ENCODE assay signal across 11 cellular contexts in genomic region chr7:155283565-155284194, GRCh38. TPM values are rescaled to one million over a fixed set of nuclear protein-coding genes. Genes with fewer than 3 reads are reported as not detected.
DNase-seq lines count a peak whose midpoint lies in the region; ATAC-seq lines count a peak whose summit lies in the region.
"Had no signal": no experiment of that assay in that cellular context is flagged by ENCODE, and none has a peak within 500 bp of the region (broad histone marks: within the 10 kb centered on the region; RNA-seq: fewer than 3 reads in every experiment).

No MANE protein-coding gene starts in this region.

- H3K27ac Mint-ChIP-seq in activated T-helper 17 cell treated with anti-CD3 and anti-CD28 coated beads, Interleukin-2, amount 50 U/mL, for 72 hours = peak overlapping the region; percentile 65

- DNase-seq in NCI-H2171 (lab: John Stamatoyannopoulos, UW) (no peak), mesendoderm (no peak), NCI-H128 (lab: John Stamatoyannopoulos, UW; ENCODE audit: unreplicated experiment) (no peak)
- DNase-seq in stimulated activated CD4-positive, alpha-beta T cell treated with anti-CD3 and anti-CD28 coated beads, Interleukin-12 subunit alpha, Interleukin-12 subunit beta, amount 100 ng/mL, for 4 hours = no peak
- DNase-seq: naive thymus-derived CD4-positive, alpha-beta T cell; stimulated activated CD4-positive, alpha-beta T cell treated with anti-CD3 and anti-CD28 coated beads, Interleukin-2, amount 100 ng/mL, for 24 hours; upper lobe of right lung had no signal

- no peak overlapping the region for H2BK15ac ChIP-seq in mesendoderm (replicated peaks; ENCODE audit: low read depth)

- H3K36me3 ChIP-seq in mesendoderm (ENCODE audit: control insufficient read depth, insufficient read depth, low read length) = no peaks in the 10 kb centered on the region
- H3K36me3 ChIP-seq: upper lobe of right lung had no signal

- no peaks in the 10 kb centered on the region for H3K4me1 ChIP-seq in mesendoderm (ENCODE audit: control insufficient read depth, low read depth, low read length)
- H3K4me1 ChIP-seq: upper lobe of right lung had no signal

- peaks cover 35% of the 10 kb centered on the region for H3K4me1 Mint-ChIP-seq in activated T-helper 17 cell treated with anti-CD3 and anti-CD28 coated beads, Interleukin-2, amount 50 U/mL, for 72 hours

- ATAC-seq in GM18520 (IDR thresholded peaks at IDR 0.05; ENCODE audit: unreplicated experiment) = peak; percentile 93
- peak; percentile 79 for ATAC-seq in GM21367 (IDR thresholded peaks at IDR 0.05; ENCODE audit: unreplicated experiment)
- ATAC-seq in HG03097 (IDR thresholded peaks at IDR 0.05; ENCODE audit: low FRiP score, unreplicated experiment) = peak; percentile 73
- peak; percentile 90 for ATAC-seq in activated T-helper 17 cell treated with anti-CD3 and anti-CD28 coated beads, Interleukin-2, amount 50 U/mL, for 72 hours (replicated peaks)
- ATAC-seq: upper lobe of right lung had no signal

- H3K23ac ChIP-seq in mesendoderm (ENCODE audit: low read length) = no peak overlapping the region

- H3K27me3 ChIP-seq in mesendoderm (ENCODE audit: insufficient read depth, low read length, poor library complexity) = no peaks in the 10 kb centered on the region

- peaks cover 36% of the 10 kb centered on the region for H3K27me3 Mint-ChIP-seq in activated T-helper 17 cell treated with anti-CD3 and anti-CD28 coated beads, Interleukin-2, amount 50 U/mL, for 72 hours

- H2BK5ac ChIP-seq in mesendoderm (ENCODE audit: low read length) = no peak overlapping the region

- no peaks in the 10 kb centered on the region for H3K36me3 Mint-ChIP-seq in activated T-helper 17 cell treated with anti-CD3 and anti-CD28 coated beads, Interleukin-2, amount 50 U/mL, for 72 hours (ENCODE audit: low read depth)

- no peak overlapping the region for H2AK5ac ChIP-seq in mesendoderm (ENCODE audit: low read length)

- H2BK120ac ChIP-seq in mesendoderm (ENCODE audit: low read depth, low read length) = no peak overlapping the region

- H3K4me3 Mint-ChIP-seq in activated T-helper 17 cell treated with anti-CD3 and anti-CD28 coated beads, Interleukin-2, amount 50 U/mL, for 72 hours = peak overlapping the region; percentile 54

- no peak overlapping the region for H4K5ac ChIP-seq in mesendoderm (ENCODE audit: low read length)

- H3K79me2 ChIP-seq in mesendoderm (ENCODE audit: control insufficient read depth, insufficient read depth, low read length) = no peaks in the 10 kb centered on the region

- no peak overlapping the region for H3K27ac ChIP-seq in mesendoderm (ENCODE audit: low read depth, low read length)
- H3K27ac ChIP-seq: upper lobe of right lung had no signal

- no peaks in the 10 kb centered on the region for H3K9me3 Mint-ChIP-seq in activated T-helper 17 cell treated with anti-CD3 and anti-CD28 coated beads, Interleukin-2, amount 50 U/mL, for 72 hours

- 100% methylated on average over 1 of the region's 2 CpGs for WGBS in mesendoderm (ENCODE audit: extremely low coverage, insufficient coverage, low lambda C conversion rate)

- no peak overlapping the region for H3K18ac ChIP-seq in mesendoderm (ENCODE audit: low read length)

- no peak overlapping the region for H3K4me3 ChIP-seq in mesendoderm (ENCODE audit: low read length)
- H3K4me3 ChIP-seq: upper lobe of right lung had no signal

- no peaks in the 10 kb centered on the region for H3K79me1 ChIP-seq in mesendoderm (ENCODE audit: low read length)

- H3K56ac ChIP-seq in mesendoderm (ENCODE audit: low read length) = no peak overlapping the region

- no peak overlapping the region for H3K4me2 ChIP-seq in mesendoderm (ENCODE audit: low read length)

- no peak overlapping the region for H4K8ac ChIP-seq in mesendoderm (ENCODE audit: low read depth, low read length)

- no peak overlapping the region for H3K4ac ChIP-seq in mesendoderm (ENCODE audit: low read depth, low read length)

- H3K9ac ChIP-seq in mesendoderm (ENCODE audit: low read length) = no peak overlapping the region

RNA-seq across cellular contexts. Expression of gene INSIG1, which starts 14.0 kb away (rescaled TPM):
- total RNA-seq in activated T-helper 17 cell treated with anti-CD3 and anti-CD28 coated beads, Interleukin-2, amount 50 U/mL, for 72 hours = 100 to 1,000 TPM; 140 to 216 TPM
- polyA plus RNA-seq in mesendoderm (2013, experiment 1 of 2) = 72.9 TPM
- 77.6 TPM for polyA plus RNA-seq in mesendoderm (2013, experiment 2 of 2)
